ENCODE assay signal across 8 cellular contexts in genomic region chr20:50115041-50115512, GRCh38. TPM values are rescaled to one million over a fixed set of nuclear protein-coding genes. Genes with fewer than 3 reads are reported as not detected.
DNase-seq lines count a peak whose midpoint lies in the region; ATAC-seq and TF ChIP-seq lines count a peak whose summit lies in the region.

No MANE protein-coding gene starts in this region.

- H3K4me1 Mint-ChIP-seq in IgD-negative memory B cell (peaks cover 43 to 56% (median 43%) of the 10 kb centered on the region in 3 donors), chondrocyte (ENCODE audit: low read depth) (peaks cover 53% of the 10 kb centered on the region), naive B cell (peaks cover 47 to 62% (median 54%) of the 10 kb centered on the region in 3 donors)

- ATAC-seq in naive B cell (ENCODE audit: low read depth in 2 of 2) (no peak), HG02763 (IDR thresholded peaks at IDR 0.05; ENCODE audit: unreplicated experiment) (no peak)

- H3K36me3 Mint-ChIP-seq in IgD-negative memory B cell = no peaks in the 10 kb centered on the region
- no peaks in the 10 kb centered on the region for H3K36me3 Mint-ChIP-seq in chondrocyte (ENCODE audit: low read depth)
- no peaks in the 10 kb centered on the region for H3K36me3 Mint-ChIP-seq in naive B cell

- peak overlapping the region in 2 of 3 donors; percentile 68 to 84 for H3K27ac Mint-ChIP-seq in IgD-negative memory B cell
- H3K27ac Mint-ChIP-seq in chondrocyte (ENCODE audit: unreplicated experiment) = peak overlapping the region; percentile 95
- peak overlapping the region in 3 of 6 donors; percentile 72 to 96 (median 94) for H3K27ac Mint-ChIP-seq in naive B cell

- H3K4me3 Mint-ChIP-seq in IgD-negative memory B cell (peak overlapping the region; percentile 63 to 89 (median 77)), chondrocyte (ENCODE audit: unreplicated experiment) (peak overlapping the region; percentile 80), naive B cell (peak overlapping the region; percentile 70 to 95 (median 93))

- DNase-seq in AG04449 (ENCODE audit: low read depth, low spot score) (no peak), chondrocyte (ENCODE audit: low spot score) (no peak), naive B cell (no peak), COLO668 (lab: John Stamatoyannopoulos, UW; ENCODE audit: unreplicated experiment) (no peak), ureter (ENCODE audit: low spot score) (no peak), GOT3 (lab: John Stamatoyannopoulos, UW) (no peak)

- POLR2A ChIA-PET in AG04449 (lab: Yijun Ruan, JAX) = interaction anchor here (1.2 to 1.3 kb wide), 3 partner anchors 12 to 37 kb away, joined by 4 to 5 read pairs (median 5); no protein-coding TSS in a partner anchor

- H3K27me3 Mint-ChIP-seq in IgD-negative memory B cell = no peaks in the 10 kb centered on the region
- no peaks in the 10 kb centered on the region for H3K27me3 Mint-ChIP-seq in chondrocyte (ENCODE audit: low read depth)
- no peaks in the 10 kb centered on the region for H3K27me3 Mint-ChIP-seq in naive B cell

- H3K9me3 Mint-ChIP-seq in IgD-negative memory B cell (no peaks in the 10 kb centered on the region), chondrocyte (ENCODE audit: low read depth) (no peaks in the 10 kb centered on the region), naive B cell (no peaks in the 10 kb centered on the region)

- no peak for TF ChIP-seq CTCF in AG04449 (IDR thresholded peaks at IDR 0.05; ENCODE audit: insufficient read depth, low read length, missing control alignments)
- TF ChIP-seq CTCF in chondrocyte (IDR thresholded peaks at IDR 0.05) = no peak

- peak overlapping the region; percentile 55 for H3K4me3 ChIP-seq in AG04449 (ENCODE audit: low read depth, low read length)

- CTCF ChIA-PET in AG04449 (lab: Yijun Ruan, JAX) = interaction anchor here (0.9 to 3.4 kb wide), 9 partner anchors 12 to 136 kb away, joined by 3 to 44 read pairs (median 7); no protein-coding TSS in a partner anchor

RNA-seq across cellular contexts. Expression of gene UBE2V1, which starts 2.1 kb away (rescaled TPM):
- polyA plus RNA-seq in IgD-negative memory B cell = 125 TPM
- 79.8 to 100 TPM (median 82.0 TPM) in 3 replicates for total RNA-seq in chondrocyte
- polyA plus RNA-seq in naive B cell (ENCODE audit: low read depth in 6 of 6) = 100 to 1,000 TPM in 5 of 6 donors, 10 to 100 TPM in 1; 99.3 to 153 (median 113) TPM
- 120 TPM for total RNA-seq in ureter

RNA-seq across cellular contexts. Expression of gene PEDS1, which starts 38.4 kb away (rescaled TPM):
- polyA plus RNA-seq in IgD-negative memory B cell = 18.9 TPM
- total RNA-seq in chondrocyte = 36.8 to 42.3 TPM (median 41.4 TPM) in 3 replicates
- polyA plus RNA-seq in naive B cell (ENCODE audit: low read depth in 6 of 6) = 10 to 100 TPM; 14.1 to 22.6 (median 16.9) TPM
- 31.3 TPM for total RNA-seq in ureter
